In the genomic region with DNA sequence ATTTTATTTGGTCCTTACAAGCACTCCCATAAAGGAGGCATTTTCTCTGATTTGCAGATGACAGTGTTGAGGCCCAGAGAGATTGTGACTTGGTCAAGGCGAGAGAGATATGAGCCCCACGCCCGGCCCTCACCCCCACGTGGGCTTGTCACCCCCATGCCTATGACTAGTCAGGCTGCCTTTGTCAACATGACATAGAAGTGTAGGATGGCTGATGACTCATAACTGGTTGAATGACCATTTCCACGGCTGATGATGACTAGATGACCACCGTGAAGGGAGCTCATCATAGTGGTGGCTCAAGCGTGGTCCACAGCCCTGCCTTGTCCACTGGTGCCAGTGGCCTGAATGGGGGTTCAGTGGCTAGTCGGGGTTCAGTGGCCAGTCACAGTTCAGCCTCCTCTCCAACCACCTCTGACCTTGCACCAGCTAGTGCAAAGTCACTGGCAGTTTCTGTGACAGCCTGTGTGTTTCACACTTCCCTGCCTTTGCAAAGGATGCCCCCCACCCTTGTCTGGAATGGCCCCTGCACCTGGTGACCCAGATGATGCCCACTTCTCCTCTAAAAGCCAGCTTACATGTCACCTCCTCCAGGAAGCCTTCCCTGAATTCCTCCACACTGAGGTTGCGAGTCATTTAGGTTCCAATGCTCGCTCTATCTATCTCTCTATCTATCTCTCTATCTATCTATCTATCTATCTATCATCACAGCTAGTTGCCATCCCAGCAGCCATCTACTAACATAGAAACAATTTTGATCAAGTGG, we compare ENCODE assay signal across 1 cellular context.
A peak's percentile ranks its signal among the peaks of the same experiment; 100 is the strongest.
TF ChIP-seq lines count a peak whose summit lies in the region.

No MANE protein-coding gene starts in this region.

TF ChIP-seq in endothelial cell of umbilical vein, 7 proteins besides CTCF, POLR2A, EP300 and RAD21:
- TF ChIP-seq MYC (IDR thresholded peaks at IDR 0.05; ENCODE audit: low read depth, low read length), result no peak
- no peak for TF ChIP-seq POLR2AphosphoS5 (IDR thresholded peaks at IDR 0.05; ENCODE audit: insufficient read depth, low read depth, low read length)
- peak; percentile 53 for TF ChIP-seq JUN (IDR thresholded peaks at IDR 0.05; ENCODE audit: borderline replicate concordance, insufficient read depth, insufficient read length, low read depth)
- TF ChIP-seq FOS (IDR thresholded peaks at IDR 0.05; ENCODE audit: borderline replicate concordance, insufficient read depth, low read length), result no peak
